ENCODE assay signal across 20 cellular contexts in the genomic region with DNA sequence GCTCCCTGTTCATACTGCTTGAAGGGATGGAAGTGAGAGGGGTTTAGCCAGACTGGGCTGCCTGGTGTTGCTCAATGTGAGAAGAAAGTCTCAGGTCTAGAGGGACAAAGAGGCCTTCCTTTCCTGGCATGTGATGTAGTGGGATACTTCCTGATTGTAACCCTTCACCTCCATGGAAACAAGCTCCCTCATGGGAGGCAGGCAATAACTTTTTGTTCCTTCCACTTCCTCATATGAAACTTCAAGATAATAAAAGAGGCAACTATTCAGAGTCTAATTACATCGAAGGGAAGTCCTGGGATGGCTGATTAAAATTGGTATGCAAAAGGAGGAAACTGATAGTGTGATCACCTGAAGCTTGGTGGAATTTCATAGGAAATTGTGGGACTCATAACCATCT.
"Had no signal": no experiment of that assay in that cellular context is flagged by ENCODE, and none has a peak within 500 bp of the region (broad histone marks: within the 10 kb centered on the region; RNA-seq: fewer than 3 reads in every experiment).

No MANE protein-coding gene starts in this region.

- FAIRE-seq: kidney had no signal

- H3K9me3 ChIP-seq: left lung, psoas muscle, sigmoid colon, tibial artery, uterus had no signal

- DNase-seq: activated CD4-positive, alpha-beta memory T cell treated with anti-CD3 and anti-CD28 coated beads for 36 hours; activated CD4-positive, alpha-beta T cell treated with anti-CD3 and anti-CD28 coated beads for 1 hour; activated CD8-positive, alpha-beta memory T cell treated with anti-CD3 and anti-CD28 coated beads, Interleukin-2, amount 10 ng/mL, durations not matched to agents 7 days and 5 days; activated naive CD4-positive, alpha-beta T cell treated with anti-CD3 and anti-CD28 coated beads for 36 hours; activated naive CD8-positive, alpha-beta T cell treated with anti-CD3 and anti-CD28 coated beads, Interleukin-2, amount 50 U/mL, for 24 hours; activated T-cell treated with anti-CD3 and anti-CD28 coated beads, Interleukin-2, amount 50 U/mL, for 1 hour; aorta; effector memory CD4-positive, alpha-beta T cell; hippocampal formation; kidney; left lung; mesendoderm; psoas muscle; sigmoid colon; stimulated activated CD4-positive, alpha-beta T cell treated with anti-CD3 and anti-CD28 coated beads, Interleukin-1b, Interleukin-23, amount 100 ng/mL, for 48 hours; SW 1271; tibial artery; uterus had no signal

- H3K4me3 ChIP-seq: left lung, psoas muscle, sigmoid colon, tibial artery, uterus had no signal

- H3K36me3 ChIP-seq: left lung, sigmoid colon, tibial artery, uterus had no signal

- H3K27me3 ChIP-seq: left lung, sigmoid colon, tibial artery, uterus had no signal

- H3K27ac ChIP-seq: left lung, psoas muscle, sigmoid colon, tibial artery, uterus, VCaP had no signal

- H3K4me1 ChIP-seq: left lung, psoas muscle, sigmoid colon, tibial artery, uterus had no signal

- ATAC-seq: activated CD8-positive, alpha-beta memory T cell treated with anti-CD3 and anti-CD28 coated beads, Interleukin-2, amount 10 ng/mL, durations not matched to agents 7 days and 5 days; activated naive CD8-positive, alpha-beta T cell treated with anti-CD3 and anti-CD28 coated beads, Interleukin-2, amount 50 U/mL, for 24 hours; left lung; natural killer cell treated with Interleukin-12 subunit alpha and Interleukin-12 subunit beta and Interleukin-15 and Interleukin-18, amount 100 ng/mL, for 72 hours had no signal
